Comparison of ENCODE assay signal across 24 cellular contexts in the genomic region with DNA sequence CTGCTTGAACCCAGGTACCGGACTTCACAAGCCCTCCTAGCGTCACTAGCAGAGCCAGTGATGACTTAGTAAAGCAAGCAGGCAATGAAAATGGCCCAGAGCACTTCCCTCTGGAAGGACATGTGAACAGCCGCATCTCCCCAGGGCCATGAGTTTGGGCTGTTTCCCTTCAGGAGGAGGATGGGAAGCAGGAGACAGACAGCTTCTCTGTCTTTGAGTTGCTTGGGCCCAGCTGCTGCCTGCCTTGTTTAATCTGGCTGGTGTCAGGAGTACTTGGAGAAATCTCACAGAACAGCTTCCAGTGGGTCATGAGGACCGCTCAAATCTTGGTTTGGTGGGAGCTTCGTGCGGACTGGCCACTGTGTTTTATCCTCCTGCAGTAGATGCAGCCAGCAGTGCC. TPM values are rescaled to one million over a fixed set of nuclear protein-coding genes. Genes with fewer than 3 reads are reported as not detected.
A peak's percentile ranks its signal among the peaks of the same experiment; 100 is the strongest.
DNase-seq lines count a peak whose midpoint lies in the region; ATAC-seq and TF ChIP-seq lines count a peak whose summit lies in the region.
"Had no signal": no experiment of that assay in that cellular context is flagged by ENCODE, and none has a peak within 500 bp of the region (broad histone marks: within the 10 kb centered on the region; RNA-seq: fewer than 3 reads in every experiment).

No MANE protein-coding gene starts in this region.

- H3K36me3 ChIP-seq in neural progenitor cell (no peaks in the 10 kb centered on the region), mucosa of descending colon (ENCODE audit: low read depth) (no peaks in the 10 kb centered on the region)
- H3K36me3 ChIP-seq: BE2C had no signal

- no peaks in the 10 kb centered on the region for H3K9me3 Mint-ChIP-seq in neural progenitor cell
- H3K9me3 Mint-ChIP-seq: CD14-positive monocyte; CD4-positive, alpha-beta T cell; CD8-positive, alpha-beta memory T cell had no signal

- peak overlapping the region; percentile 42 for H3K27ac Mint-ChIP-seq in neural progenitor cell
- H3K27ac Mint-ChIP-seq: CD4-positive, alpha-beta T cell; CD8-positive, alpha-beta memory T cell had no signal

- H3K9me3 ChIP-seq in neural progenitor cell (ENCODE audit: low read depth) (no peaks in the 10 kb centered on the region), mucosa of descending colon (no peaks in the 10 kb centered on the region)
- H3K9me3 ChIP-seq: A549; BE2C; BLaER1 treated with 17β-estradiol and CSF1 and Interleukin-3, amounts not matched to agents 10 nM and 100 nM had no signal

- DNase-seq in Right ventricle myocardium superior (peak; percentile 56), left cardiac atrium (no peak), foreskin melanocyte (peak; percentile 38), neural progenitor cell (ENCODE audit: low spot score) (no peak), NCI-H510A treated with DMSO at 0.1 percent for 48 hours (lab: John Stamatoyannopoulos, UW) (no peak), mucosa of descending colon (no peak)
- DNase-seq: 8988T; ACHN; AML-193; BE2C; CD4-positive, alpha-beta T cell; CD8-positive, alpha-beta memory T cell; DMS 273 treated with DMSO at 0.1 percent for 48 hours; DMS79; EL; GDM1; GM23248; H7; HCEC 1CT had no signal

- no peaks in the 10 kb centered on the region for H3K79me2 ChIP-seq in neural progenitor cell (ENCODE audit: low read depth)

- no peak overlapping the region for H3K9ac ChIP-seq in neural progenitor cell
- H3K9ac ChIP-seq: BLaER1 treated with 17β-estradiol and CSF1 and Interleukin-3, amounts not matched to agents 10 nM and 100 nM; GM23248 had no signal

- no peaks in the 10 kb centered on the region for H3F3A ChIP-seq in neural progenitor cell (ENCODE audit: low read depth)

- no peak overlapping the region for H2AFZ ChIP-seq in neural progenitor cell (replicated peaks)
- H2AFZ ChIP-seq: GM23248 had no signal

- intact Hi-C loops in Right ventricle myocardium superior (cut with DNase I) = loop anchor here (10.0 kb wide), 1 partner anchor 219 kb away; a partner anchor contains a TSS
- intact Hi-C loops in left cardiac atrium (cut with DNase I) = loop anchor here in 1 of 2 donors (10.0 kb wide), 1 partner anchor 219 kb away; a partner anchor contains a TSS
- intact Hi-C loops in mucosa of descending colon (cut with DNase I, micrococcal nuclease) = no loop called here

- H3K4me3 ChIP-seq in neural progenitor cell (no peak overlapping the region), mucosa of descending colon (no peak overlapping the region)
- H3K4me3 ChIP-seq: A549; BLaER1 treated with 17β-estradiol and CSF1 and Interleukin-3, amounts not matched to agents 10 nM and 100 nM; GM12878; GM23248 had no signal

- H3K27me3 ChIP-seq in neural progenitor cell = peaks cover 5% of the 10 kb centered on the region
- H3K27me3 ChIP-seq: BE2C had no signal

- peak; percentile 26 for ATAC-seq in Right ventricle myocardium superior (ENCODE audit: poor library complexity)
- no peak for ATAC-seq in left cardiac atrium
- ATAC-seq in mucosa of descending colon = no peak
- no peak for ATAC-seq in GM18868 (IDR thresholded peaks at IDR 0.05; ENCODE audit: unreplicated experiment)
- ATAC-seq: A549, GM12878 had no signal

- no peak overlapping the region for H3K4me3 Mint-ChIP-seq in neural progenitor cell
- H3K4me3 Mint-ChIP-seq: CD14-positive monocyte; CD4-positive, alpha-beta T cell; CD8-positive, alpha-beta memory T cell had no signal

- H3K4me2 ChIP-seq in neural progenitor cell = no peak overlapping the region
- H3K4me2 ChIP-seq: A549; BLaER1 treated with 17β-estradiol and CSF1 and Interleukin-3, amounts not matched to agents 10 nM and 100 nM had no signal

- no peak overlapping the region for H3K27ac ChIP-seq in neural progenitor cell
- H3K27ac ChIP-seq: A549; BLaER1 treated with 17β-estradiol and CSF1 and Interleukin-3, amounts not matched to agents 10 nM and 100 nM; GM23248 had no signal

- peaks cover 6% of the 10 kb centered on the region for H3K27me3 Mint-ChIP-seq in neural progenitor cell (ENCODE audit: insufficient read depth, low read depth)

- H3K36me3 Mint-ChIP-seq in neural progenitor cell = peaks cover 5% of the 10 kb centered on the region
- H3K36me3 Mint-ChIP-seq: CD14-positive monocyte; CD8-positive, alpha-beta memory T cell had no signal

- H3K4me1 ChIP-seq in neural progenitor cell (peaks cover 21% of the 10 kb centered on the region), mucosa of descending colon (ENCODE audit: low read depth) (peaks cover 25% of the 10 kb centered on the region)

- no peaks in the 10 kb centered on the region for H4K20me1 ChIP-seq in neural progenitor cell (ENCODE audit: low read depth)
- H4K20me1 ChIP-seq: BLaER1 treated with 17β-estradiol and CSF1 and Interleukin-3, amounts not matched to agents 10 nM and 100 nM had no signal

- TF ChIP-seq CTCF in neural progenitor cell (IDR thresholded peaks at IDR 0.05) (no peak), mucosa of descending colon (IDR thresholded peaks at IDR 0.05) (no peak)

- peaks cover 22% of the 10 kb centered on the region for H3K4me1 Mint-ChIP-seq in neural progenitor cell

RNA-seq across cellular contexts. Expression of a gene that starts 25.4 kb away (rescaled TPM):
- total RNA-seq in Right ventricle myocardium superior (1.8 TPM), left cardiac atrium (1 to 10 TPM; 3.4 to 6.2 TPM), neural progenitor cell (ENCODE audit: low replicate concordance) (6.3 and 6.7 TPM in 2 replicates), mucosa of descending colon (10 to 100 TPM; 14.7 to 37.0 (median 17.2) TPM)

Comparison
In these comparisons a context has a peak if more than half of its experiments do, and no peak if none do; other contexts are left out.
1. DNase-seq: peak in Right ventricle myocardium superior (single experiment) and foreskin melanocyte (single experiment); none in left cardiac atrium (single experiment), neural progenitor cell (single experiment), NCI-H510A treated with DMSO at 0.1 percent for 48 hours (single experiment) and mucosa of descending colon (0 of 3).